Comparison of ENCODE assay signal across 9 cellular contexts in genomic region chr9:31542384-31543055, GRCh38.
DNase-seq lines count a peak whose midpoint lies in the region; ATAC-seq, FAIRE-seq and TF ChIP-seq lines count a peak whose summit lies in the region.
"Had no signal": no experiment of that assay in that cellular context is flagged by ENCODE, and none has a peak within 500 bp of the region (broad histone marks: within the 10 kb centered on the region; RNA-seq: fewer than 3 reads in every experiment).

No MANE protein-coding gene starts in this region.

- no peak for FAIRE-seq in small intestine (lab: Jason Lieb, UNC)

- H3K27me3 ChIP-seq in gastroesophageal sphincter (no peaks in the 10 kb centered on the region), small intestine (ENCODE audit: control insufficient read depth in 2 of 2, insufficient read depth in 2 of 2, low read length in 2 of 2) (no peaks in the 10 kb centered on the region), colonic mucosa (no peaks in the 10 kb centered on the region)

- no peak for TF ChIP-seq POLR2A in gastroesophageal sphincter (IDR thresholded peaks at IDR 0.05)

- peak; percentile 0 for DNase-seq in stimulated activated CD4-positive, alpha-beta T cell treated with anti-CD3 and anti-CD28 coated beads, Interleukin-12 subunit alpha, Interleukin-12 subunit beta, amount 100 ng/mL, for 4 hours
- no peak for DNase-seq in stimulated activated CD4-positive, alpha-beta T cell treated with anti-CD3 and anti-CD28 coated beads, Interleukin-2, amount 100 ng/mL, for 48 hours
- peak; percentile 63 for DNase-seq in H4 (ENCODE audit: low spot score)
- DNase-seq in Kasumi-1 (lab: John Stamatoyannopoulos, UW), result peak; percentile 34 to 62
- DNase-seq in T-helper 17 cell, result peak in 1 of 3 donors; percentile 5
- peak; percentile 17 for DNase-seq in small intestine
- no peak for DNase-seq in colonic mucosa

- H3K4me1 Mint-ChIP-seq in T-helper 17 cell, result peaks cover 11% of the 10 kb centered on the region

- peak overlapping the region; percentile 27 for H3K27ac Mint-ChIP-seq in T-helper 17 cell
- H3K27ac Mint-ChIP-seq: stimulated activated naive CD8-positive, alpha-beta T cell treated with anti-CD3 and anti-CD28 coated beads, Interleukin-15, Interleukin-2, amounts not matched to agents 100 ng/mL and 50 ng/mL, for 24 hours had no signal

- H3K9me3 ChIP-seq in T-helper 17 cell (ENCODE audit: control insufficient read depth, low read length, poor library complexity, severe bottlenecking), result no peaks in the 10 kb centered on the region
- H3K9me3 ChIP-seq in gastroesophageal sphincter, result no peaks in the 10 kb centered on the region
- H3K9me3 ChIP-seq in small intestine (ENCODE audit: control insufficient read depth, low read depth), result no peaks in the 10 kb centered on the region
- no peaks in the 10 kb centered on the region for H3K9me3 ChIP-seq in colonic mucosa

- H3K27ac ChIP-seq in gastroesophageal sphincter, result peak overlapping the region in 1 of 4 donors; percentile 54
- H3K27ac ChIP-seq in small intestine (ENCODE audit: low read depth in 1 of 2, low read length in 1 of 2), result no peak overlapping the region
- H3K27ac ChIP-seq in colonic mucosa, result no peak overlapping the region

- no peak overlapping the region for H3K4me3 Mint-ChIP-seq in T-helper 17 cell
- H3K4me3 Mint-ChIP-seq: stimulated activated naive CD8-positive, alpha-beta T cell treated with anti-CD3 and anti-CD28 coated beads, Interleukin-15, Interleukin-2, amounts not matched to agents 100 ng/mL and 50 ng/mL, for 24 hours had no signal

- H3K4me3 ChIP-seq in gastroesophageal sphincter, result no peak overlapping the region
- no peak overlapping the region for H3K4me3 ChIP-seq in small intestine (ENCODE audit: low read depth in 1 of 2, low read length in 2 of 2)
- no peak overlapping the region for H3K4me3 ChIP-seq in colonic mucosa

- no peak for TF ChIP-seq EP300 in gastroesophageal sphincter (IDR thresholded peaks at IDR 0.05)

- H3K27me3 Mint-ChIP-seq in T-helper 17 cell, result no peaks in the 10 kb centered on the region
- H3K27me3 Mint-ChIP-seq: stimulated activated naive CD8-positive, alpha-beta T cell treated with anti-CD3 and anti-CD28 coated beads, Interleukin-15, Interleukin-2, amounts not matched to agents 100 ng/mL and 50 ng/mL, for 24 hours had no signal

- H3K4me1 ChIP-seq in gastroesophageal sphincter (peaks cover 0 to 45% (median 5%) of the 10 kb centered on the region in 3 donors), small intestine (ENCODE audit: control insufficient read depth in 2 of 2, insufficient read depth in 1 of 2, low read depth in 1 of 2, low read length in 1 of 2) (no peaks in the 10 kb centered on the region), colonic mucosa (no peaks in the 10 kb centered on the region)

- H3K36me3 Mint-ChIP-seq in T-helper 17 cell (ENCODE audit: low read depth), result no peaks in the 10 kb centered on the region

- WGBS in gastroesophageal sphincter (ENCODE audit: low coverage in 1 of 2), 2 donors, result 36 to 39% methylated on average over 5 of the region's 5 CpGs
- 9 to 27% (median 10%) methylated on average over 5 of the region's 5 CpGs for WGBS in small intestine, 3 donors

- ATAC-seq in T-helper 17 cell, result peak; percentile 96
- peak; percentile 80 for ATAC-seq in gastroesophageal sphincter

- intact Hi-C loops in colonic mucosa (cut with DNase I), result no loop called here

- TF ChIP-seq CTCF in gastroesophageal sphincter (IDR thresholded peaks at IDR 0.05) (peak in 2 of 4 experiments; percentile 32 to 45), colonic mucosa (IDR thresholded peaks at IDR 0.05) (no peak)

- no peak overlapping the region for H3K9ac ChIP-seq in colonic mucosa (ENCODE audit: low read depth in 2 of 2, low read length in 2 of 2)

- no peaks in the 10 kb centered on the region for H3K36me3 ChIP-seq in gastroesophageal sphincter
- no peaks in the 10 kb centered on the region for H3K36me3 ChIP-seq in small intestine (ENCODE audit: control insufficient read depth in 2 of 2, insufficient read depth in 2 of 2, low read length in 2 of 2)
- no peaks in the 10 kb centered on the region for H3K36me3 ChIP-seq in colonic mucosa

Comparison
In these comparisons a context has a peak if more than half of its experiments do, and no peak if none do; other contexts are left out.
1. DNase-seq: peak in stimulated activated CD4-positive, alpha-beta T cell treated with anti-CD3 and anti-CD28 coated beads, Interleukin-12 subunit alpha, Interleukin-12 subunit beta, amount 100 ng/mL, for 4 hours (single experiment), H4 (single experiment), Kasumi-1 (2 of 2) and small intestine (single experiment); none in stimulated activated CD4-positive, alpha-beta T cell treated with anti-CD3 and anti-CD28 coated beads, Interleukin-2, amount 100 ng/mL, for 48 hours (0 of 2) and colonic mucosa (single experiment).